Comparison of ENCODE assay signal across 8 cellular contexts in the genomic region with DNA sequence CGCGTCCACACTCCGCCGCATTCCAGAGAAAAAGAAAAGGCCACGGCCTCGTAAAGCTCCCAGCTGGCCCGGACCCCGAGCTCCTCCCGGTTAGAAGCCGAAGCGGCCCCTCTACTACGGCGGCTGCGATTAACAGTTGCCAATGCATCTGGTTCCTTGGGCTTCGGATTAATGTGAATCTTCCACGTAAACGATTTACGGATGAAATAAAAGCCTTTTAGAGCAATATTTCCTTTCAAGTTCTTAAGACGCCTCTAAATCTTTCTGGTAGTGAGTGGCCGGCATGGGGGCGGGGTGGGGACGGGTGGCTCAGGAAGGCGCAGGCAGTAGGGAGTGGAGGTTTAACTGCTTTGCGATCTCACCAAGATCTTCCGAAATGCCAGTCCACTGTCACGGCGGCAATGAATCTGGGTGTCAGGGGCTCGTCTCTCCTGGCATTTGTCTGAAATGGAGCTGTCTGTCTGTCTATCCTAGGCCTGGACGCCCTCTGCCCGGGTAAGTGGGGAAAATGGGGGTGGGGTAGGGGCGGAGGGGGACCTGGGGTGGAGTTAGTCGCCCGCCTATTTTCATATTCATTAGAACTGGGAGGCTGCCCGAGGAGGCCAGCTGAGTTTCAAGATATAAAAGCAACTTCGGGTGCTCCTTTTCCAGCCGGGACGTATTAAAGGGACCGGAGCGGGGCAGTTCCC. TPM values are rescaled to one million over a fixed set of nuclear protein-coding genes. Genes with fewer than 3 reads are reported as not detected.
A peak's percentile ranks its signal among the peaks of the same experiment; 100 is the strongest.
DNase-seq lines count a peak whose midpoint lies in the region; ATAC-seq and TF ChIP-seq lines count a peak whose summit lies in the region.

No MANE protein-coding gene starts in this region.

- H3K27ac ChIP-seq in RWPE2 (ENCODE audit: poor library complexity, severe bottlenecking) (no peak overlapping the region), prostate gland (no peak overlapping the region)

- H3K27me3 Mint-ChIP-seq in T-helper 17 cell = peaks cover 37% of the 10 kb centered on the region

- peak overlapping the region; percentile 70 for H3K9ac ChIP-seq in ES-I3 (ENCODE audit: low read depth, low read length)

- 5% methylated on average over 39 of the region's 39 CpGs for WGBS in prostate gland

- H3K9me3 ChIP-seq in ES-I3 (ENCODE audit: control insufficient read depth, insufficient read depth, low read length) = no peaks in the 10 kb centered on the region
- no peaks in the 10 kb centered on the region for H3K9me3 ChIP-seq in RWPE2 (ENCODE audit: severe bottlenecking)
- H3K9me3 ChIP-seq in prostate gland = no peaks in the 10 kb centered on the region
- H3K9me3 ChIP-seq in T-helper 17 cell (ENCODE audit: control insufficient read depth, low read length, poor library complexity, severe bottlenecking) = no peaks in the 10 kb centered on the region

- no peak overlapping the region for H3K27ac Mint-ChIP-seq in T-helper 17 cell

- H3K4me3 ChIP-seq in RWPE2 (ENCODE audit: severe bottlenecking) (peak overlapping the region; percentile 10), prostate gland (peak overlapping the region; percentile 22 to 23)

- H3K4me1 ChIP-seq in ES-I3 (ENCODE audit: insufficient read depth, low read length) (no peaks in the 10 kb centered on the region), RWPE2 (ENCODE audit: insufficient read depth, poor library complexity, severe bottlenecking) (no peaks in the 10 kb centered on the region), prostate gland (replicated peaks) (no peaks in the 10 kb centered on the region)

- peaks cover 3% of the 10 kb centered on the region for H3K36me3 Mint-ChIP-seq in T-helper 17 cell (ENCODE audit: low read depth)

- intact Hi-C loops in prostate gland (cut with DNase I) = no loop called here

- peaks cover 93% of the 10 kb centered on the region for H3K27me3 ChIP-seq in RWPE2 (ENCODE audit: insufficient read depth, poor library complexity, severe bottlenecking)
- peaks cover 33% of the 10 kb centered on the region for H3K27me3 ChIP-seq in prostate gland (replicated peaks; ENCODE audit: insufficient read depth)

- H3K4me1 Mint-ChIP-seq in T-helper 17 cell = peaks cover 5% of the 10 kb centered on the region

- no peak for TF ChIP-seq CTCF in RWPE2 (IDR thresholded peaks at IDR 0.05; ENCODE audit: poor library complexity, severe bottlenecking)
- no peak for TF ChIP-seq CTCF in prostate gland (IDR thresholded peaks at IDR 0.05)

- DNase-seq in RWPE2 (ENCODE audit: low spot score) (no peak), glomerular visceral epithelial cell (ENCODE audit: extremely low spot score) (peak; percentile 31), prostate gland (ENCODE audit: low spot score) (no peak), T-helper 17 cell (no peak), activated gamma-delta T cell (lab: John Stamatoyannopoulos, UW) (no peak)
- no peak for DNase-seq in activated CD4-positive, alpha-beta T cell treated with anti-CD3 and anti-CD28 coated beads for 4 hours

- TF ChIP-seq POLR2A in prostate gland (IDR thresholded peaks at IDR 0.05) = no peak

- ATAC-seq in RWPE2 (ENCODE audit: low read depth) (peak; percentile 17; the same call in 2 of the 3 replicates), T-helper 17 cell (no peak), HG03460 (IDR thresholded peaks at IDR 0.05; ENCODE audit: unreplicated experiment) (no peak)

- H3K36me3 ChIP-seq in ES-I3 (ENCODE audit: insufficient read depth, low read length) (no peaks in the 10 kb centered on the region), RWPE2 (ENCODE audit: low read depth) (no peaks in the 10 kb centered on the region), prostate gland (no peaks in the 10 kb centered on the region)

- H3K4me3 Mint-ChIP-seq in T-helper 17 cell = no peak overlapping the region

RNA-seq across cellular contexts. Expression of gene ALX1, which starts 0.4 kb away (rescaled TPM):
- total RNA-seq in prostate gland = not detected
- not detected for total RNA-seq in T-helper 17 cell
